In the genomic region with DNA sequence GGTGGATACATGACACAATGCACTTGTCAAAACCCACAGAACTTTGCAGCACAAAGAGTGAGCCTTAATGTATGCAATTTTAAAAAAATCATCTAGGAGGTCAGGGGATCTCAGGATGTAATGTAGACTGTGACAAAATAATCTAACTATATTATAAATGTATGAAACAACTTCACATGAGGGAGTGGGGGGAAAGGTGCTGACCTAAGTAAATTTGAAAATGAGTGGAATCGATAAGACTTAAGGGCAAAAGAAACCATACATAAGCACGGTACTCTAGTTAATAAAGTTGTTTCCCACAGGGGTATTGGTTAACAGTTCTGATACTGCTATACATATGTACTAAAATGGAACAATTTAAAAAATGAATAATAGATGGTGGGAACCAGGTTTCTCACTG, we compare ENCODE assay signal across 3 cellular contexts.
TF ChIP-seq lines count a peak whose summit lies in the region.

No MANE protein-coding gene starts in this region.

TF ChIP-seq in A549, 52 proteins besides CTCF, POLR2A, EP300 and RAD21 (continued from another document):
- TF ChIP-seq FOSL2 (IDR thresholded peaks at IDR 0.05): no peak
- no peak for TF ChIP-seq FOSL2 (CRISPR knock-in tag; IDR thresholded peaks at IDR 0.05)

TF ChIP-seq in IMR-90, 13 proteins besides CTCF, POLR2A, EP300 and RAD21 (continued from another document):
- no peak for TF ChIP-seq CEBPB (IDR thresholded peaks at IDR 0.05; ENCODE audit: low read depth, low read length)

TF ChIP-seq in K562, 482 proteins besides CTCF, POLR2A, EP300 and RAD21:
- TF ChIP-seq ELF1 (tag; IDR thresholded peaks at IDR 0.05): no peak
- TF ChIP-seq, protein P1, sequence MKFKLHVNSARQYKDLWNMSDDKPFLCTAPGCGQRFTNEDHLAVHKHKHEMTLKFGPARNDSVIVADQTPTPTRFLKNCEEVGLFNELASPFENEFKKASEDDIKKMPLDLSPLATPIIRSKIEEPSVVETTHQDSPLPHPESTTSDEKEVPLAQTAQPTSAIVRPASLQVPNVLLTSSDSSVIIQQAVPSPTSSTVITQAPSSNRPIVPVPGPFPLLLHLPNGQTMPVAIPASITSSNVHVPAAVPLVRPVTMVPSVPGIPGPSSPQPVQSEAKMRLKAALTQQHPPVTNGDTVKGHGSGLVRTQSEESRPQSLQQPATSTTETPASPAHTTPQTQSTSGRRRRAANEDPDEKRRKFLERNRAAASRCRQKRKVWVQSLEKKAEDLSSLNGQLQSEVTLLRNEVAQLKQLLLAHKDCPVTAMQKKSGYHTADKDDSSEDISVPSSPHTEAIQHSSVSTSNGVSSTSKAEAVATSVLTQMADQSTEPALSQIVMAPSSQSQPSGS (CRISPR knock-in tag; IDR thresholded peaks at IDR 0.05): no peak
- TF ChIP-seq MAFK (IDR thresholded peaks at IDR 0.05; ENCODE audit: low read length): 0 out of 2 replicates have a peak, but pooled peaks have one; percentile 43
- TF ChIP-seq, protein P2, sequence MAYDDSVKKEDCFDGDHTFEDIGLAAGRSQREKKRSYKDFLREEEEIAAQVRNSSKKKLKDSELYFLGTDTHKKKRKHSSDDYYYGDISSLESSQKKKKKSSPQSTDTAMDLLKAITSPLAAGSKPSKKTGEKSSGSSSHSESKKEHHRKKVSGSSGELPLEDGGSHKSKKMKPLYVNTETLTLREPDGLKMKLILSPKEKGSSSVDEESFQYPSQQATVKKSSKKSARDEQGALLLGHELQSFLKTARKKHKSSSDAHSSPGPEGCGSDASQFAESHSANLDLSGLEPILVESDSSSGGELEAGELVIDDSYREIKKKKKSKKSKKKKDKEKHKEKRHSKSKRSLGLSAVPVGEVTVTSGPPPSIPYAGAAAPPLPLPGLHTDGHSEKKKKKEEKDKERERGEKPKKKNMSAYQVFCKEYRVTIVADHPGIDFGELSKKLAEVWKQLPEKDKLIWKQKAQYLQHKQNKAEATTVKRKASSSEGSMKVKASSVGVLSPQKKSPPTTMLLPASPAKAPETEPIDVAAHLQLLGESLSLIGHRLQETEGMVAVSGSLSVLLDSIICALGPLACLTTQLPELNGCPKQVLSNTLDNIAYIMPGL (CRISPR knock-in tag; IDR thresholded peaks at IDR 0.05): no peak
- TF ChIP-seq U2AF2 (optimal IDR thresholded peaks at IDR 0.05; ENCODE audit: low read depth, low read length): no peak
- TF ChIP-seq, protein P3, sequence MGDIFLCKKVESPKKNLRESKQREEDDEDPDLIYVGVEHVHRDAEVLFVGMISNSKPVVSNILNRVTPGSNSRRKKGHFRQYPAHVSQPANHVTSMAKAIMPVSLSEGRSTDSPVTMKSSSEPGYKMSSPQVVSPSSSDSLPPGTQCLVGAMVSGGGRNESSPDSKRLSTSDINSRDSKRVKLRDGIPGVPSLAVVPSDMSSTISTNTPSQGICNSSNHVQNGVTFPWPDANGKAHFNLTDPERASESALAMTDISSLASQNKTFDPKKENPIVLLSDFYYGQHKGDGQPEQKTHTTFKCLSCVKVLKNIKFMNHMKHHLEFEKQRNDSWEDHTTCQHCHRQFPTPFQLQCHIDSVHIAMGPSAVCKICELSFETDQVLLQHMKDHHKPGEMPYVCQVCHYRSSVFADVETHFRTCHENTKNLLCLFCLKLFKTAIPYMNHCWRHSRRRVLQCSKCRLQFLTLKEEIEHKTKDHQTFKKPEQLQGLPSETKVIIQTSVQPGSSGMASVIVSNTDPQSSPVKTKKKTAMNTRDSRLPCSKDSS (IDR thresholded peaks at IDR 0.05; ENCODE audit: low read depth, partially characterized antibody): no peak
- TF ChIP-seq PRPF4 (IDR thresholded peaks at IDR 0.05; ENCODE audit: insufficient read depth, low read depth, low read length, poor library complexity, severe bottlenecking): no peak
- no peak for TF ChIP-seq SRSF3 (IDR thresholded peaks at IDR 0.05; ENCODE audit: insufficient read depth, low read length)
- no peak for TF ChIP-seq CCAR2 (IDR thresholded peaks at IDR 0.05; ENCODE audit: low read depth, low read length)
- TF ChIP-seq C11orf30 (IDR thresholded peaks at IDR 0.05; ENCODE audit: low read depth): peak; percentile 43
- TF ChIP-seq ZNF644 (tag; IDR thresholded peaks at IDR 0.05; ENCODE audit: low read depth): no peak
- no peak for TF ChIP-seq SAFB2 (IDR thresholded peaks at IDR 0.05; ENCODE audit: borderline replicate concordance, low read depth, low read length, severe bottlenecking)
- TF ChIP-seq HSF4 (CRISPR knock-in tag; IDR thresholded peaks at IDR 0.05; ENCODE audit: borderline replicate concordance): no peak
- no peak for TF ChIP-seq HLTF (IDR thresholded peaks at IDR 0.05)
- TF ChIP-seq ZNF316 (IDR thresholded peaks at IDR 0.05): peak; percentile 77
- no peak for TF ChIP-seq MECOM (CRISPR knock-in tag; IDR thresholded peaks at IDR 0.05)
